ENCODE assay signal across 18 cellular contexts in the genomic region with DNA sequence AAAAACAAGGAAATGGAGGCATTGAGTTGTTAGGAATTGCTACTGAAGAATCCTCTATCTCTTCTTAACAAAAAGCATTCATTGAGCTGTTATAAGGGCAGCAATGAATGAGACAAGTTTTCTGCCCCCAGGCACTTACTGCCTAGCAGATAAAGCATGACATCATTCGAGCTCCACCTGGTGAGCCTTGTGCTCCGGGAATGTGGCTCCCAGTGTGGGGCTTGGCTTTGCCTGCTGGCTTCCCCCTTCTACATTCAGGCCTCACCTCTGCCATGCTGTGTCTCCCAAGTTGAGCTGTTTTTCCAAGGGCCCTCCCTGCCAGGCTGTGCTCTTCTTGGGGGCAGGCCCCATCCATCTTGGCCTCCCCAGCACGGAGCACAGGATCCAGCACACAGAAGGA. TPM values are rescaled to one million over a fixed set of nuclear protein-coding genes. Genes with fewer than 3 reads are reported as not detected.
A peak's percentile ranks its signal among the peaks of the same experiment; 100 is the strongest.
DNase-seq lines count a peak whose midpoint lies in the region; ATAC-seq, FAIRE-seq and TF ChIP-seq lines count a peak whose summit lies in the region.
"Had no signal": no experiment of that assay in that cellular context is flagged by ENCODE, and none has a peak within 500 bp of the region (broad histone marks: within the 10 kb centered on the region; RNA-seq: fewer than 3 reads in every experiment).

No MANE protein-coding gene starts in this region.

- no peak for TF ChIP-seq CTCF in HCT116 (IDR thresholded peaks at IDR 0.05 in 2 of 3, conservative IDR thresholded peaks at IDR 0.05 in 1 of 3; ENCODE audit: borderline replicate concordance in 1 of 3, insufficient read depth in 1 of 3, low read depth in 2 of 3, low read length in 2 of 3)
- no peak for TF ChIP-seq CTCF in RWPE1 (conservative IDR thresholded peaks at IDR 0.05; ENCODE audit: low read depth)

- peak overlapping the region; percentile 47 for H2AFZ ChIP-seq in HCT116 (ENCODE audit: low read depth, low read length, poor library complexity, severe bottlenecking)

- peaks cover 4% of the 10 kb centered on the region; the same call in 1 of the 2 replicates for H3K27me3 ChIP-seq in HCT116 (ENCODE audit: insufficient read depth, low read length)

- intact Hi-C loops in HCT116 (cut with micrococcal nuclease): no loop called here
- intact Hi-C loops in left colon (cut with DNase I, micrococcal nuclease): no loop called here

- TF ChIP-seq RAD21 in HCT116 (IDR thresholded peaks at IDR 0.05; ENCODE audit: low read depth): peak; percentile 30; the same call in 1 of the 2 replicates

- peak overlapping the region; percentile 37; the same call in 1 of the 2 replicates for H3K4me2 ChIP-seq in HCT116 (ENCODE audit: low read length)

- no peaks in the 10 kb centered on the region for H3K9me3 ChIP-seq in HCT116 (ENCODE audit: control insufficient read depth in 1 of 2, insufficient read depth in 1 of 2, low read depth in 1 of 2, low read length in 2 of 2)
- H3K9me3 ChIP-seq: prostate gland, thoracic aorta had no signal

- H3K27ac ChIP-seq in HCT116 (ENCODE audit: low read depth, low read length) (no peak overlapping the region), RWPE1 (no peak overlapping the region; the same call in 1 of the 2 replicates)
- H3K27ac ChIP-seq: prostate gland, thoracic aorta had no signal

- no peaks in the 10 kb centered on the region for H3K79me2 ChIP-seq in HCT116 (ENCODE audit: insufficient read depth, low read length)

- CTCF ChIA-PET in HCT116 (lab: Charles Lee) (interaction anchor here (2.3 kb wide), 1 partner anchor 16 kb away, joined by 9 read pairs; no protein-coding TSS in a partner anchor), RWPE1 (lab: Yijun Ruan, JAX) (no interaction called here)

- no peaks in the 10 kb centered on the region for H3K36me3 ChIP-seq in HCT116 (ENCODE audit: control insufficient read depth in 1 of 2, insufficient read depth in 2 of 2, low read length in 2 of 2)
- H3K36me3 ChIP-seq: prostate gland, thoracic aorta had no signal

- no peak overlapping the region for H3K4me3 ChIP-seq in HCT116 (replicated peaks in 1 of 2; ENCODE audit: low read depth in 1 of 2, low read length in 2 of 2)
- H3K4me3 ChIP-seq: prostate gland, thoracic aorta had no signal

- no peaks in the 10 kb centered on the region for H4K20me1 ChIP-seq in HCT116 (ENCODE audit: insufficient read depth)

- ATAC-seq in HCT116 (peak; percentile 65), HG03565 (IDR thresholded peaks at IDR 0.05; ENCODE audit: unreplicated experiment) (no peak), left colon (no peak)

- H3K4me1 ChIP-seq in HCT116 (ENCODE audit: control insufficient read depth in 1 of 2, insufficient read depth in 2 of 2, low read length in 2 of 2): peaks cover 9 to 28% of the 10 kb centered on the region in 2 experiments; a peak in 3 of 4 replicates
- H3K4me1 ChIP-seq: prostate gland had no signal

- no peak for FAIRE-seq in GM19239 (lab: Jason Lieb, UNC)
- FAIRE-seq: endometrium, GM12892 had no signal

- H3K9me2 ChIP-seq in HCT116 (ENCODE audit: insufficient read depth): no peaks in the 10 kb centered on the region

- peak; percentile 73 for DNase-seq in COLO829 (ENCODE audit: low spot score)
- no peak for DNase-seq in HCT116 (ENCODE audit: low read depth, low spot score)
- peak; percentile 58 for DNase-seq in RWPE1 (ENCODE audit: low spot score)
- peak; percentile 62 for DNase-seq in iPS-NIHi7 (ENCODE audit: extremely low spot score)
- DNase-seq in GM19239 (ENCODE audit: insufficient read length, low spot score): no peak
- no peak for DNase-seq in activated CD4-positive, CD25-positive, alpha-beta regulatory T cell treated with anti-CD3 and anti-CD28 coated beads, Interleukin-2, amount 50 U/mL, for 72 hours
- no peak for DNase-seq in left colon
- DNase-seq: activated B cell treated with CpG ODN at 0.5 μM for 24 hours; activated CD8-positive, alpha-beta memory T cell treated with anti-CD3 and anti-CD28 coated beads, Interleukin-2, amount 50 U/mL, for 4 hours; DND-41; Kasumi-1; kidney glomerular epithelial cell; NCI-H2029 had no signal

- H3K9ac ChIP-seq in HCT116 (ENCODE audit: low read length): no peak overlapping the region

- no TSS peak for BruUV-seq in HCT116 (replicated peaks; lab: Mats Ljungman, UMichigan)

- RAD21 ChIA-PET in HCT116 (lab: Charles Lee; ENCODE audit: low non-redundant PET in 1 of 2, low total read pairs in 2 of 2, uncharacterized antibody in 2 of 2, unreplicated experiment in 2 of 2): no interaction called here

- POLR2A ChIA-PET in HCT116 (lab: Charles Lee): no interaction called here
- POLR2A ChIA-PET in RWPE1 (lab: Yijun Ruan, JAX; ENCODE audit: low non-redundant PET): no interaction called here

- TF ChIP-seq POLR2A in HCT116 (IDR thresholded peaks at IDR 0.05; ENCODE audit: borderline replicate concordance, extremely low read depth, insufficient read depth, insufficient read length): no peak

TF ChIP-seq in HCT116, 20 proteins besides CTCF, POLR2A, EP300 and RAD21:
- TF ChIP-seq ZFX (IDR thresholded peaks at IDR 0.05): no peak
- TF ChIP-seq ZNF274 (IDR thresholded peaks at IDR 0.05; ENCODE audit: low read depth, low read length): no peak
- TF ChIP-seq EZH2 (IDR thresholded peaks at IDR 0.05): no peak
- TF ChIP-seq, protein P1, sequence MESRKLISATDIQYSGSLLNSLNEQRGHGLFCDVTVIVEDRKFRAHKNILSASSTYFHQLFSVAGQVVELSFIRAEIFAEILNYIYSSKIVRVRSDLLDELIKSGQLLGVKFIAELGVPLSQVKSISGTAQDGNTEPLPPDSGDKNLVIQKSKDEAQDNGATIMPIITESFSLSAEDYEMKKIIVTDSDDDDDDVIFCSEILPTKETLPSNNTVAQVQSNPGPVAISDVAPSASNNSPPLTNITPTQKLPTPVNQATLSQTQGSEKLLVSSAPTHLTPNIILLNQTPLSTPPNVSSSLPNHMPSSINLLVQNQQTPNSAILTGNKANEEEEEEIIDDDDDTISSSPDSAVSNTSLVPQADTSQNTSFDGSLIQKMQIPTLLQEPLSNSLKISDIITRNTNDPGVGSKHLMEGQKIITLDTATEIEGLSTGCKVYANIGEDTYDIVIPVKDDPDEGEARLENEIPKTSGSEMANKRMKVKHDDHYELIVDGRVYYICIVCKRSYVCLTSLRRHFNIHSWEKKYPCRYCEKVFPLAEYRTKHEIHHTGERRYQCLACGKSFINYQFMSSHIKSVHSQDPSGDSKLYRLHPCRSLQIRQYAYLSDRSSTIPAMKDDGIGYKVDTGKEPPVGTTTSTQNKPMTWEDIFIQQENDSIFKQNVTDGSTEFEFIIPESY (IDR thresholded peaks at IDR 0.05; ENCODE audit: extremely low read depth, insufficient replicate concordance, low read length): no peak
- no peak for TF ChIP-seq EGR1 (IDR thresholded peaks at IDR 0.05; ENCODE audit: low read depth)
- TF ChIP-seq SIN3A (IDR thresholded peaks at IDR 0.05; ENCODE audit: low read depth): no peak
- TF ChIP-seq CEBPB (IDR thresholded peaks at IDR 0.05; ENCODE audit: low read depth): no peak
- TF ChIP-seq SP1 (IDR thresholded peaks at IDR 0.05; ENCODE audit: low read depth): no peak
- TF ChIP-seq, protein P2, sequence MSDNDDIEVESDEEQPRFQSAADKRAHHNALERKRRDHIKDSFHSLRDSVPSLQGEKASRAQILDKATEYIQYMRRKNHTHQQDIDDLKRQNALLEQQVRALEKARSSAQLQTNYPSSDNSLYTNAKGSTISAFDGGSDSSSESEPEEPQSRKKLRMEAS (IDR thresholded peaks at IDR 0.05): no peak
- no peak for TF ChIP-seq JUND (IDR thresholded peaks at IDR 0.05)
- TF ChIP-seq, protein P3, sequence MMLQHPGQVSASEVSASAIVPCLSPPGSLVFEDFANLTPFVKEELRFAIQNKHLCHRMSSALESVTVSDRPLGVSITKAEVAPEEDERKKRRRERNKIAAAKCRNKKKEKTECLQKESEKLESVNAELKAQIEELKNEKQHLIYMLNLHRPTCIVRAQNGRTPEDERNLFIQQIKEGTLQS (IDR thresholded peaks at IDR 0.05): no peak
- TF ChIP-seq YY1 (IDR thresholded peaks at IDR 0.05; ENCODE audit: extremely low read depth, insufficient replicate concordance, low read depth, low read length): no peak
- no peak for TF ChIP-seq CBX3 (IDR thresholded peaks at IDR 0.05; ENCODE audit: low read depth)
- TF ChIP-seq SRF (IDR thresholded peaks at IDR 0.05; ENCODE audit: low read depth): no peak
- TF ChIP-seq, protein P4, sequence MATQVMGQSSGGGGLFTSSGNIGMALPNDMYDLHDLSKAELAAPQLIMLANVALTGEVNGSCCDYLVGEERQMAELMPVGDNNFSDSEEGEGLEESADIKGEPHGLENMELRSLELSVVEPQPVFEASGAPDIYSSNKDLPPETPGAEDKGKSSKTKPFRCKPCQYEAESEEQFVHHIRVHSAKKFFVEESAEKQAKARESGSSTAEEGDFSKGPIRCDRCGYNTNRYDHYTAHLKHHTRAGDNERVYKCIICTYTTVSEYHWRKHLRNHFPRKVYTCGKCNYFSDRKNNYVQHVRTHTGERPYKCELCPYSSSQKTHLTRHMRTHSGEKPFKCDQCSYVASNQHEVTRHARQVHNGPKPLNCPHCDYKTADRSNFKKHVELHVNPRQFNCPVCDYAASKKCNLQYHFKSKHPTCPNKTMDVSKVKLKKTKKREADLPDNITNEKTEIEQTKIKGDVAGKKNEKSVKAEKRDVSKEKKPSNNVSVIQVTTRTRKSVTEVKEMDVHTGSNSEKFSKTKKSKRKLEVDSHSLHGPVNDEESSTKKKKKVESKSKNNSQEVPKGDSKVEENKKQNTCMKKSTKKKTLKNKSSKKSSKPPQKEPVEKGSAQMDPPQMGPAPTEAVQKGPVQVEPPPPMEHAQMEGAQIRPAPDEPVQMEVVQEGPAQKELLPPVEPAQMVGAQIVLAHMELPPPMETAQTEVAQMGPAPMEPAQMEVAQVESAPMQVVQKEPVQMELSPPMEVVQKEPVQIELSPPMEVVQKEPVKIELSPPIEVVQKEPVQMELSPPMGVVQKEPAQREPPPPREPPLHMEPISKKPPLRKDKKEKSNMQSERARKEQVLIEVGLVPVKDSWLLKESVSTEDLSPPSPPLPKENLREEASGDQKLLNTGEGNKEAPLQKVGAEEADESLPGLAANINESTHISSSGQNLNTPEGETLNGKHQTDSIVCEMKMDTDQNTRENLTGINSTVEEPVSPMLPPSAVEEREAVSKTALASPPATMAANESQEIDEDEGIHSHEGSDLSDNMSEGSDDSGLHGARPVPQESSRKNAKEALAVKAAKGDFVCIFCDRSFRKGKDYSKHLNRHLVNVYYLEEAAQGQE (IDR thresholded peaks at IDR 0.05; ENCODE audit: low read depth): no peak
- TF ChIP-seq FOSL1 (IDR thresholded peaks at IDR 0.05; ENCODE audit: low read depth): no peak
- TF ChIP-seq POLR2AphosphoS5 (IDR thresholded peaks at IDR 0.05; ENCODE audit: low read depth, low read length): no peak
- no peak for TF ChIP-seq ELF1 (IDR thresholded peaks at IDR 0.05; ENCODE audit: borderline replicate concordance, low read depth)
TF ChIP-seq in HCT116: peak in this region for 0.

RNA-seq across cellular contexts. Expression of gene EIF3D, which starts 56.9 kb away (rescaled TPM):
- total RNA-seq in HCT116 (2021; ENCODE audit: unreplicated experiment) (306 TPM), left colon (100 to 1,000 TPM; 130 to 131 TPM)
- 481 and 557 TPM in 2 replicates for polyA plus RNA-seq in HCT116 (2012)

Comparison
In these comparisons a context has a peak if more than half of its experiments do, and no peak if none do; other contexts are left out.
1. DNase-seq: peak in COLO829 (single experiment), RWPE1 (single experiment) and iPS-NIHi7 (single experiment); none in HCT116 (single experiment), GM19239 (single experiment), activated CD4-positive, CD25-positive, alpha-beta regulatory T cell treated with anti-CD3 and anti-CD28 coated beads, Interleukin-2, amount 50 U/mL, for 72 hours (single experiment) and left colon (0 of 2).